ENCODE assay signal across 1 cellular context in the genomic region with DNA sequence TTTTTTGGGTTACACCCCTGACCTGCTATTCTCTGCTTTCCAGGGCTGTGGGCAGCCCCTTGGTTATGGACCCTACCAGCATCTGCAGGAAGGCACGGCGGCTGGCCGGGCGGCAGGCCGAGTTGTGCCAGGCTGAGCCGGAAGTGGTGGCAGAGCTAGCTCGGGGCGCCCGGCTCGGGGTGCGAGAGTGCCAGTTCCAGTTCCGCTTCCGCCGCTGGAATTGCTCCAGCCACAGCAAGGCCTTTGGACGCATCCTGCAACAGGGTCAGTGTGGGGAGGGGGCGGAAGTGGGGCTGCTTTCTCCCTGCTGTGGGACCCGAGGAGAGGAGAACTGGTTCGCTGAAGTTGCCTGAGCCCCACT.
TF ChIP-seq lines count a peak whose summit lies in the region.

No MANE protein-coding gene starts in this region.

TF ChIP-seq in H1, 55 proteins besides CTCF, POLR2A, EP300 and RAD21:
- TF ChIP-seq POLR2AphosphoS5 (IDR thresholded peaks at IDR 0.05; ENCODE audit: low read depth, low read length) (no peak), CEBPB (IDR thresholded peaks at IDR 0.05; ENCODE audit: low read depth, low read length) (no peak), CHD1 (IDR thresholded peaks at IDR 0.05; ENCODE audit: low read depth, low read length) (no peak), CBX5 (IDR thresholded peaks at IDR 0.05; ENCODE audit: low read depth, low read length) (no peak), SUZ12 (IDR thresholded peaks at IDR 0.05; ENCODE audit: low read length) (no peak; the same call in 1 of the 2 replicates), ZNF274 (IDR thresholded peaks at IDR 0.05; ENCODE audit: borderline replicate concordance, extremely low read depth, low read length) (no peak), SIRT6 (IDR thresholded peaks at IDR 0.05; ENCODE audit: low read length) (no peak), CBX8 (IDR thresholded peaks at IDR 0.05; ENCODE audit: borderline replicate concordance, low read depth, low read length) (no peak), RBBP5 (IDR thresholded peaks at IDR 0.05; ENCODE audit: borderline replicate concordance, low read depth, low read length) (no peak), TBP (IDR thresholded peaks at IDR 0.05; ENCODE audit: low read depth, low read length) (no peak), HDAC6 (IDR thresholded peaks at IDR 0.05; ENCODE audit: low read depth, low read length) (no peak), TEAD4 (IDR thresholded peaks at IDR 0.05; ENCODE audit: low read depth, low read length) (no peak), FOSL1 (IDR thresholded peaks at IDR 0.05; ENCODE audit: insufficient read depth, low read depth, low read length) (no peak), PHF8 (conservative IDR thresholded peaks at IDR 0.05; ENCODE audit: low read depth, low read length) (no peak), JUND (IDR thresholded peaks at IDR 0.05; ENCODE audit: low read length) (no peak)
- TF ChIP-seq, protein P1, sequence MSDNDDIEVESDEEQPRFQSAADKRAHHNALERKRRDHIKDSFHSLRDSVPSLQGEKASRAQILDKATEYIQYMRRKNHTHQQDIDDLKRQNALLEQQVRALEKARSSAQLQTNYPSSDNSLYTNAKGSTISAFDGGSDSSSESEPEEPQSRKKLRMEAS (IDR thresholded peaks at IDR 0.05), result no peak
- TF ChIP-seq, protein P2, sequence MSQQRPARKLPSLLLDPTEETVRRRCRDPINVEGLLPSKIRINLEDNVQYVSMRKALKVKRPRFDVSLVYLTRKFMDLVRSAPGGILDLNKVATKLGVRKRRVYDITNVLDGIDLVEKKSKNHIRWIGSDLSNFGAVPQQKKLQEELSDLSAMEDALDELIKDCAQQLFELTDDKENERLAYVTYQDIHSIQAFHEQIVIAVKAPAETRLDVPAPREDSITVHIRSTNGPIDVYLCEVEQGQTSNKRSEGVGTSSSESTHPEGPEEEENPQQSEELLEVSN (IDR thresholded peaks at IDR 0.05), result no peak
